14 cellular contexts compared by ENCODE assay signal in genomic region chr7:45160374-45160773, GRCh38. TPM values are rescaled to one million over a fixed set of nuclear protein-coding genes. Genes with fewer than 3 reads are reported as not detected.
DNase-seq lines count a peak whose midpoint lies in the region; ATAC-seq, FAIRE-seq and TF ChIP-seq lines count a peak whose summit lies in the region.
"Had no signal": no experiment of that assay in that cellular context is flagged by ENCODE, and none has a peak within 500 bp of the region (broad histone marks: within the 10 kb centered on the region; RNA-seq: fewer than 3 reads in every experiment).

No MANE protein-coding gene starts in this region.

- peaks cover 3 to 5% of the 10 kb centered on the region in 2 experiments; a peak in 2 of 4 replicates for H3K27me3 ChIP-seq in GM12878 (replicated peaks in 1 of 2; ENCODE audit: control insufficient read depth in 2 of 2, insufficient read depth in 2 of 2, low read length in 1 of 2)
- no peaks in the 10 kb centered on the region for H3K27me3 ChIP-seq in Karpas-422 (ENCODE audit: low read length)
- peaks cover 26% of the 10 kb centered on the region for H3K27me3 ChIP-seq in GM23248 (replicated peaks; ENCODE audit: insufficient read depth)
- H3K27me3 ChIP-seq in testis = no peaks in the 10 kb centered on the region

- H3K4me1 ChIP-seq in GM12878 (ENCODE audit: control insufficient read depth, insufficient read depth, low read length) = peaks cover 7% of the 10 kb centered on the region
- H3K4me1 ChIP-seq in Karpas-422 (ENCODE audit: low read length) = no peaks in the 10 kb centered on the region
- no peaks in the 10 kb centered on the region for H3K4me1 ChIP-seq in GM23248 (ENCODE audit: insufficient read depth)
- H3K4me1 ChIP-seq in testis = peaks cover 3% of the 10 kb centered on the region

- H3K27ac Mint-ChIP-seq in stimulated activated naive B cell treated with anti-CD40 and anti-IgM and Interleukin-4, amounts not matched to agents 10 μg/mL and 1 μg/mL and 100 μg/mL, for 72 hours = no peak overlapping the region
- H3K27ac Mint-ChIP-seq: activated naive CD8-positive, alpha-beta T cell treated with anti-CD3 and anti-CD28 coated beads for 36 hours had no signal

- POLR2A ChIA-PET in GM12878 (lab: Charles Lee) = no interaction called here

- TF ChIP-seq RAD21 in GM12878 (IDR thresholded peaks at IDR 0.05; ENCODE audit: insufficient read depth, low read depth, low read length) = no peak

- peak; percentile 54 for FAIRE-seq in GM12878 (lab: Jason Lieb, UNC)

- H3K9me3 ChIP-seq in GM12878 (replicated peaks; ENCODE audit: control insufficient read depth, insufficient read depth, low read length) (no peaks in the 10 kb centered on the region; the same call in 2 of the 3 replicates), Karpas-422 (ENCODE audit: low read length) (no peaks in the 10 kb centered on the region), GM23248 (ENCODE audit: low read depth) (no peaks in the 10 kb centered on the region), testis (no peaks in the 10 kb centered on the region)

- TF ChIP-seq POLR2A in GM12878 (IDR thresholded peaks at IDR 0.05; ENCODE audit: low read depth, low read length) (no peak), testis (IDR thresholded peaks at IDR 0.05) (no peak)

- H3K9me2 ChIP-seq in Karpas-422 (replicated peaks; ENCODE audit: insufficient read depth, low read length) (no peaks in the 10 kb centered on the region), GM23248 (ENCODE audit: insufficient read depth) (no peaks in the 10 kb centered on the region)

- BruUV-seq in GM12878 (replicated peaks; lab: Mats Ljungman, UMichigan) = no TSS peak

- SMC1A ChIA-PET in GM12878 (lab: Charles Lee; ENCODE audit: uncharacterized antibody, unreplicated experiment) = no interaction called here

- H4K20me1 ChIP-seq in GM12878 (ENCODE audit: control insufficient read depth, insufficient read depth) (no peaks in the 10 kb centered on the region), Karpas-422 (ENCODE audit: insufficient read depth, low read depth, low read length) (no peaks in the 10 kb centered on the region), GM23248 (ENCODE audit: insufficient read depth) (no peaks in the 10 kb centered on the region)

- WGBS in GM12878 (ENCODE audit: insufficient coverage, insufficient replicate concordance, low lambda C conversion rate, missing lambda C conversion rate) = 3% methylated on average over 9 of the region's 9 CpGs
- WGBS in GM23248 (ENCODE audit: low coverage in 1 of 2, low lambda C conversion rate in 2 of 2, missing lambda C conversion rate in 2 of 2), 2 experiments = 35 to 38% methylated on average over 9 of the region's 9 CpGs
- 61 to 79% methylated on average over 9 of the region's 9 CpGs for WGBS in testis, 2 donors

- H3K4me3 ChIP-seq in GM12878 (no peak overlapping the region), Karpas-422 (ENCODE audit: low read length) (no peak overlapping the region), GM23248 (no peak overlapping the region), testis (no peak overlapping the region)

- H3K4me2 ChIP-seq in GM12878 (ENCODE audit: control insufficient read depth, insufficient read depth) (no peak overlapping the region), Karpas-422 (ENCODE audit: low read depth, low read length, poor library complexity, severe bottlenecking) (no peak overlapping the region), GM23248 (ENCODE audit: unreplicated experiment) (no peak overlapping the region)

- H3K27me3 Mint-ChIP-seq in stimulated activated naive B cell treated with anti-CD40 and anti-IgM and Interleukin-4, amounts not matched to agents 10 μg/mL and 1 μg/mL and 100 μg/mL, for 72 hours = peaks cover 50 to 66% of the 10 kb centered on the region in 2 donors

- H3K79me2 ChIP-seq in GM12878 (ENCODE audit: control insufficient read depth, insufficient read depth, low read length) (no peaks in the 10 kb centered on the region), Karpas-422 (ENCODE audit: low read length) (no peaks in the 10 kb centered on the region), GM23248 (ENCODE audit: insufficient read depth) (no peaks in the 10 kb centered on the region)

- H3K9me3 Mint-ChIP-seq in stimulated activated naive B cell treated with anti-CD40 and anti-IgM and Interleukin-4, amounts not matched to agents 10 μg/mL and 1 μg/mL and 100 μg/mL, for 72 hours = peaks cover 7 to 10% of the 10 kb centered on the region in 2 donors

- H2AFZ ChIP-seq in GM12878 (ENCODE audit: control insufficient read depth, low read depth, low read length) = no peak overlapping the region; the same call in 1 of the 2 replicates
- H2AFZ ChIP-seq in Karpas-422 (ENCODE audit: low read length) = no peak overlapping the region
- no peak overlapping the region for H2AFZ ChIP-seq in GM23248

- intact Hi-C loops in GM12878 (cut with micrococcal nuclease; ENCODE audit: unreplicated experiment) (no loop called here), testis (cut with DNase I; ENCODE audit: low total_unique reads) (no loop called here)

- peak; percentile 56 for DNase-seq in activated effector memory CD4-positive, alpha-beta T cell treated with anti-CD3 and anti-CD28 coated beads, Interleukin-2, amount 50 U/mL, for 16 hours
- DNase-seq in activated effector memory CD4-positive, alpha-beta T cell treated with Interleukin-2 at 50 U/mL for 16 hours = no peak
- DNase-seq in GM12878 (ENCODE audit: low read depth, low spot score) (peak; percentile 9), Karpas-422 (no peak), GM23248 (no peak), testis (no peak)
- DNase-seq in stimulated activated naive B cell treated with anti-CD40 and anti-IgM and Interleukin-4, amounts not matched to agents 10 μg/mL and 1 μg/mL and 100 μg/mL, for 72 hours = peak; percentile 39
- DNase-seq: activated CD4-positive, alpha-beta T cell treated with anti-CD3 and anti-CD28 coated beads, Interleukin-2, amount 50 U/mL, for 4 hours; activated naive CD8-positive, alpha-beta T cell treated with anti-CD3 and anti-CD28 coated beads for 36 hours; NCI-H510A treated with DMSO at 0.1 percent for 48 hours; SW 1271 had no signal

- RAD21 ChIA-PET in GM12878 (lab: Charles Lee; ENCODE audit: unreplicated experiment) = no interaction called here

- no peak overlapping the region for H3K27ac ChIP-seq in GM12878 (ENCODE audit: control insufficient read depth, insufficient read depth)
- H3K27ac ChIP-seq in Karpas-422 (ENCODE audit: low read length) = no peak overlapping the region
- no peak overlapping the region for H3K27ac ChIP-seq in GM23248
- no peak overlapping the region for H3K27ac ChIP-seq in testis

- in situ Hi-C loops in GM12878 (cut with MboI) (loop anchor here (25.0 kb wide), 1 partner anchor 702 kb away; the partner anchor contains the start of gene CCDC201), GM23248 (cut with MboI) (loop anchor here (25.0 kb wide), 1 partner anchor 702 kb away; the partner anchor contains the start of gene CCDC201)

- no peaks in the 10 kb centered on the region for H3K36me3 Mint-ChIP-seq in stimulated activated naive B cell treated with anti-CD40 and anti-IgM and Interleukin-4, amounts not matched to agents 10 μg/mL and 1 μg/mL and 100 μg/mL, for 72 hours
- H3K36me3 Mint-ChIP-seq: activated naive CD8-positive, alpha-beta T cell treated with anti-CD3 and anti-CD28 coated beads for 36 hours had no signal

- H3K4me1 Mint-ChIP-seq in stimulated activated naive B cell treated with anti-CD40 and anti-IgM and Interleukin-4, amounts not matched to agents 10 μg/mL and 1 μg/mL and 100 μg/mL, for 72 hours = peaks cover 11 to 22% of the 10 kb centered on the region in 2 donors

- TF ChIP-seq EP300 in GM12878 (IDR thresholded peaks at IDR 0.05; ENCODE audit: borderline replicate concordance in 1 of 2, control insufficient read depth in 1 of 2, low read depth in 2 of 2, low read length in 2 of 2) = no peak

- no peaks in the 10 kb centered on the region for H3K36me3 ChIP-seq in GM12878 (ENCODE audit: control insufficient read depth in 2 of 2, insufficient read depth in 2 of 2, low read length in 1 of 2)
- H3K36me3 ChIP-seq in Karpas-422 (ENCODE audit: insufficient read depth, low read length) = no peaks in the 10 kb centered on the region
- no peaks in the 10 kb centered on the region for H3K36me3 ChIP-seq in GM23248 (ENCODE audit: low read depth)
- no peaks in the 10 kb centered on the region for H3K36me3 ChIP-seq in testis (ENCODE audit: low read depth, missing control alignments)

- TF ChIP-seq CTCF in GM12878 (IDR thresholded peaks at IDR 0.05 in 2 of 3, conservative IDR thresholded peaks at IDR 0.05 in 1 of 3; ENCODE audit: control insufficient read depth in 2 of 3, extremely low read depth in 1 of 3, insufficient read depth in 1 of 3, low read depth in 3 of 3, low read length in 3 of 3) (no peak), testis (IDR thresholded peaks at IDR 0.05) (no peak)

- peak; percentile 57 for ATAC-seq in HG02610 (IDR thresholded peaks at IDR 0.05; ENCODE audit: unreplicated experiment)
- ATAC-seq in GM12878 = peak; percentile 80
- peak; percentile 82 to 90 for ATAC-seq in stimulated activated naive B cell treated with anti-CD40 and anti-IgM and Interleukin-4, amounts not matched to agents 10 μg/mL and 1 μg/mL and 100 μg/mL, for 72 hours (replicated peaks)

- no peaks in the 10 kb centered on the region for H3F3A ChIP-seq in GM23248 (ENCODE audit: insufficient read depth)

- no peak overlapping the region for H3K4me3 Mint-ChIP-seq in stimulated activated naive B cell treated with anti-CD40 and anti-IgM and Interleukin-4, amounts not matched to agents 10 μg/mL and 1 μg/mL and 100 μg/mL, for 72 hours
- H3K4me3 Mint-ChIP-seq: activated naive CD8-positive, alpha-beta T cell treated with anti-CD3 and anti-CD28 coated beads for 36 hours had no signal

- H3K9ac ChIP-seq in GM12878 (ENCODE audit: control insufficient read depth, insufficient read depth, low read length) = no peak overlapping the region
- H3K9ac ChIP-seq in Karpas-422 (ENCODE audit: low read length) = no peak overlapping the region
- H3K9ac ChIP-seq in GM23248 = no peak overlapping the region

- CTCF ChIA-PET in GM12878 (lab: Yijun Ruan, JAX) = interaction anchor here (0.9 kb wide), 1 partner anchor 13 kb away, joined by 3 read pairs; no protein-coding TSS in a partner anchor

RNA-seq across cellular contexts. Expression of gene RAMP3, which starts 2.8 kb away (rescaled TPM):
- total RNA-seq in GM12878 (2013; cell fraction: nucleolus; rRNA removed) = not detected in 2 replicates
- total RNA-seq in GM12878 (2014; rRNA removed) (not detected in 2 replicates), GM12878 (2014; rRNA removed; fragmentation: Illumina TruSeq; extraction: Trizol) (not detected in 2 replicates), GM12878 (2021) (not detected in 2 replicates), testis (10 to 100 TPM; 17.0 to 23.8 TPM)
- polyA plus RNA-seq in GM12878 (2011; ENCODE audit: low read depth) = not detected
- polyA plus RNA-seq in GM12878 (2011; rRNA removed) (not detected in 2 replicates), GM12878 (2014; fragmentation: Illumina TruSeq; extraction: Trizol) (not detected in 2 replicates), GM12878 (2014; fragmentation: Nextera tagmentation; extraction: Ambion mirVana) (not detected), GM12878 (2014; rRNA removed) (not detected in 2 replicates), GM12878 (2016; fragmentation: Nextera tagmentation; extraction: Ambion mirVana) (not detected), GM23248 (2016; fragmentation: Nextera tagmentation; extraction: Ambion mirVana) (not detected in 2 replicates), testis (ENCODE audit: insufficient read depth, low read depth, low replicate concordance) (9.1 TPM)
- polyA plus RNA-seq in GM12878 (2011; cell fraction: cytosol; rRNA removed) = not detected in 2 replicates
- polyA plus RNA-seq in GM12878 (2011; cell fraction: nucleus; rRNA removed) = not detected in 2 replicates
- polyA plus RNA-seq in GM12878 (2012) = 0.11 TPM in 1 of 2 replicates, not detected in the other
- not detected in 2 replicates for polyA minus RNA-seq in GM12878 (2011; rRNA and poly(A)+ RNA removed)
- polyA minus RNA-seq in GM12878 (2011; cell fraction: cytosol; rRNA and poly(A)+ RNA removed) = not detected in 2 replicates
- polyA minus RNA-seq in GM12878 (2011; cell fraction: nucleus; rRNA and poly(A)+ RNA removed) = not detected in 2 replicates
- total RNA-seq in Karpas-422 (2014; rRNA removed; shearing (Covaris generic); ENCODE audit: low replicate concordance) = not detected in 2 replicates
- not detected in 2 replicates for total RNA-seq in GM23248 (2014; rRNA removed; shearing (Covaris generic))
- total RNA-seq: activated naive CD8-positive, alpha-beta T cell treated with anti-CD3 and anti-CD28 coated beads for 36 hours; Daoy had no signal
- polyA plus RNA-seq: AG04450 had no signal

RNA-seq across cellular contexts. Expression of gene TBRG4, which starts 48.9 kb away (rescaled TPM):
- total RNA-seq in GM12878 (2013; cell fraction: nucleolus; rRNA removed) = 249 and 291 TPM in 2 replicates
- total RNA-seq in GM12878 (2014; rRNA removed) = 124 and 128 TPM in 2 replicates
- total RNA-seq in GM12878 (2014; rRNA removed; fragmentation: Illumina TruSeq; extraction: Trizol) = 54.5 and 59.6 TPM in 2 replicates
- total RNA-seq in GM12878 (2021) = 109 and 117 TPM in 2 replicates
- polyA plus RNA-seq in GM12878 (2011; ENCODE audit: low read depth) = 60.7 TPM
- 79.4 and 126 TPM in 2 replicates for polyA plus RNA-seq in GM12878 (2011; rRNA removed)
- 124 and 201 TPM in 2 replicates for polyA plus RNA-seq in GM12878 (2011; cell fraction: cytosol; rRNA removed)
- polyA plus RNA-seq in GM12878 (2011; cell fraction: nucleus; rRNA removed) = 523 and 538 TPM in 2 replicates
- polyA plus RNA-seq in GM12878 (2012) = 68.8 and 75.2 TPM in 2 replicates
- polyA plus RNA-seq in GM12878 (2014; fragmentation: Illumina TruSeq; extraction: Trizol) = 58.8 and 119 TPM in 2 replicates
- polyA plus RNA-seq in GM12878 (2014; fragmentation: Nextera tagmentation; extraction: Ambion mirVana) = 10 to 100 TPM in 1 of 2 experiments, 1 to 10 TPM in 1; 8.4 to 13.3 TPM
- 104 and 111 TPM in 2 replicates for polyA plus RNA-seq in GM12878 (2014; rRNA removed)
- 100 to 1,000 TPM; 124 to 130 TPM for polyA plus RNA-seq in GM12878 (2016; fragmentation: Nextera tagmentation; extraction: Ambion mirVana)
- polyA minus RNA-seq in GM12878 (2011; rRNA and poly(A)+ RNA removed) = 145 and 219 TPM in 2 replicates
- polyA minus RNA-seq in GM12878 (2011; cell fraction: cytosol; rRNA and poly(A)+ RNA removed) = 56.4 and 73.5 TPM in 2 replicates
- polyA minus RNA-seq in GM12878 (2011; cell fraction: nucleus; rRNA and poly(A)+ RNA removed) = 184 and 261 TPM in 2 replicates
- 81.5 and 108 TPM in 2 replicates for total RNA-seq in Karpas-422 (2014; rRNA removed; shearing (Covaris generic); ENCODE audit: low replicate concordance)
- 60.4 and 62.7 TPM in 2 replicates for total RNA-seq in GM23248 (2014; rRNA removed; shearing (Covaris generic))
- 55.8 and 58.4 TPM in 2 replicates for polyA plus RNA-seq in GM23248 (2016; fragmentation: Nextera tagmentation; extraction: Ambion mirVana)
- 10 to 100 TPM; 75.7 to 82.8 TPM for total RNA-seq in testis
- 82.7 TPM for polyA plus RNA-seq in testis (ENCODE audit: insufficient read depth, low read depth, low replicate concordance)

Comparison
In these comparisons a context has a peak if more than half of its experiments do, and no peak if none do; other contexts are left out.
1. DNase-seq: peak in activated effector memory CD4-positive, alpha-beta T cell treated with anti-CD3 and anti-CD28 coated beads, Interleukin-2, amount 50 U/mL, for 16 hours (single experiment), GM12878 (single experiment) and stimulated activated naive B cell treated with anti-CD40 and anti-IgM and Interleukin-4, amounts not matched to agents 10 μg/mL and 1 μg/mL and 100 μg/mL, for 72 hours (single experiment); none in activated effector memory CD4-positive, alpha-beta T cell treated with Interleukin-2 at 50 U/mL for 16 hours (single experiment), Karpas-422 (single experiment), GM23248 (single experiment) and testis (single experiment).
2. RNA of gene RAMP3, which starts 2.8 kb away (total RNA-seq): 17.0 to 23.8 TPM in testis; not detected in GM12878, not detected in Karpas-422 and not detected in GM23248; every median in the first group is over 10 times any median in the second.
3. Peak in every context shown above with its lines, with median percentiles within 50 percentile points of each other: ATAC-seq.